8 cellular contexts compared by ENCODE assay signal in genomic region chr1:145590806-145591205, GRCh38. TPM values are rescaled to one million over a fixed set of nuclear protein-coding genes. Genes with fewer than 3 reads are reported as not detected.
DNase-seq lines count a peak whose midpoint lies in the region; ATAC-seq, FAIRE-seq and TF ChIP-seq lines count a peak whose summit lies in the region.
"Not testable (repeated sequence)": the region's sequence is repeated elsewhere in the genome, so short reads cannot be mapped to it uniquely, and the experiment has no call there.

No MANE protein-coding gene starts in this region.

- not testable (repeated sequence) for H2AFZ ChIP-seq in smooth muscle cell (ENCODE audit: low read depth)

- H3K27me3 Mint-ChIP-seq in activated naive CD8-positive, alpha-beta T cell treated with anti-CD3 and anti-CD28 coated beads, Interleukin-2, amount 50 U/mL, for 24 hours = not testable (repeated sequence)

- H3K4me1 Mint-ChIP-seq in activated naive CD8-positive, alpha-beta T cell treated with anti-CD3 and anti-CD28 coated beads, Interleukin-2, amount 50 U/mL, for 24 hours = peaks cover 11% of the 10 kb centered on the region

- H4K20me1 ChIP-seq in smooth muscle cell (ENCODE audit: low read depth) = not testable (repeated sequence)

- not testable (repeated sequence) for H3K4me3 ChIP-seq in A549, smooth muscle cell

- WGBS in A549 (ENCODE audit: missing lambda C conversion rate) = 12% methylated on average over 5 of the region's 7 CpGs
- 25% methylated on average over 7 of the region's 7 CpGs for WGBS in smooth muscle cell (ENCODE audit: low lambda C conversion rate)

- intact Hi-C loops in head of caudate nucleus (cut with DNase I) = not testable (repeated sequence)

- not testable (repeated sequence) for TF ChIP-seq POLR2A in A549 (IDR thresholded peaks at IDR 0.05; ENCODE audit: low read length)

- not testable (repeated sequence) for ATAC-seq in A549; activated naive CD8-positive, alpha-beta T cell treated with anti-CD3 and anti-CD28 coated beads, Interleukin-2, amount 50 U/mL, for 24 hours

- not testable (repeated sequence) for H3K36me3 Mint-ChIP-seq in activated naive CD8-positive, alpha-beta T cell treated with anti-CD3 and anti-CD28 coated beads, Interleukin-2, amount 50 U/mL, for 24 hours (ENCODE audit: low read depth)

- not testable (repeated sequence) for FAIRE-seq in A549 (lab: Jason Lieb, UNC)

- TF ChIP-seq RAD21 in A549 (conservative IDR thresholded peaks at IDR 0.05 in 1 of 2, IDR thresholded peaks at IDR 0.05 in 1 of 2) = 0 out of 5 replicates have a peak, but pooled peaks of 1 of the 2 experiments have one; percentile 4
- TF ChIP-seq RAD21 in Ishikawa (IDR thresholded peaks at IDR 0.05; ENCODE audit: low read depth) = peak; percentile 26; the same call in 1 of the 2 replicates

- H3K4me2 ChIP-seq in A549, smooth muscle cell: not testable (repeated sequence)

- not testable (repeated sequence) for DNase-seq in A549 (ENCODE audit: low read depth in 1 of 2, low spot score in 1 of 2); smooth muscle cell (lab: John Stamatoyannopoulos, UW; ENCODE audit: unreplicated experiment)
- peak; percentile 7 for DNase-seq in activated CD4-positive, alpha-beta T cell treated with anti-CD3 and anti-CD28 coated beads for 1 hour
- DNase-seq in activated T-cell treated with anti-CD3 and anti-CD28 coated beads for 24 hours (ENCODE audit: low read depth) (peak; percentile 30), head of caudate nucleus (peak in 26 of 42 donors; percentile 6 to 70 (median 33))
- peak; percentile 62 for DNase-seq in activated naive CD8-positive, alpha-beta T cell treated with anti-CD3 and anti-CD28 coated beads, Interleukin-2, amount 50 U/mL, for 24 hours
- peak; percentile 8 for DNase-seq in stimulated activated CD8-positive, alpha-beta memory T cell treated with anti-CD3 and anti-CD28 coated beads, Interleukin-15, amount 100 ng/mL, for 24 hours (ENCODE audit: low read depth)

- TF ChIP-seq EP300 in A549 (IDR thresholded peaks at IDR 0.05); Ishikawa (IDR thresholded peaks at IDR 0.05; ENCODE audit: borderline replicate concordance): not testable (repeated sequence)

- H3K9ac ChIP-seq in smooth muscle cell (ENCODE audit: low read depth) = not testable (repeated sequence)

- POLR2A ChIA-PET in A549 (lab: Yijun Ruan, JAX) = not testable (repeated sequence)

- not testable (repeated sequence) for H3K4me1 ChIP-seq in A549; smooth muscle cell (ENCODE audit: low read depth)

- H3K27me3 ChIP-seq in smooth muscle cell (ENCODE audit: low read depth) = not testable (repeated sequence)

- not testable (repeated sequence) for H3K79me2 ChIP-seq in smooth muscle cell (ENCODE audit: low read depth)

- CTCF ChIA-PET in A549 (lab: Yijun Ruan, JAX) = not testable (repeated sequence)

- H3K27ac ChIP-seq in A549; smooth muscle cell (ENCODE audit: low read depth): not testable (repeated sequence)

- H3K9me3 ChIP-seq in A549; smooth muscle cell (replicated peaks; ENCODE audit: low read depth): not testable (repeated sequence)

- H3K27ac Mint-ChIP-seq in activated naive CD8-positive, alpha-beta T cell treated with anti-CD3 and anti-CD28 coated beads, Interleukin-2, amount 50 U/mL, for 24 hours = not testable (repeated sequence)

- 0 out of 3 replicates have a peak, but pooled peaks have one; percentile 6 for TF ChIP-seq CTCF in A549 (IDR thresholded peaks at IDR 0.05)
- TF ChIP-seq CTCF in smooth muscle cell (IDR thresholded peaks at IDR 0.05; ENCODE audit: borderline replicate concordance, insufficient read depth, poor library complexity, severe bottlenecking) = peak; percentile 43

- H3K9me3 Mint-ChIP-seq in activated naive CD8-positive, alpha-beta T cell treated with anti-CD3 and anti-CD28 coated beads, Interleukin-2, amount 50 U/mL, for 24 hours = not testable (repeated sequence)

- H3F3A ChIP-seq in smooth muscle cell (ENCODE audit: low read depth) = not testable (repeated sequence)

- not testable (repeated sequence) for H3K36me3 ChIP-seq in smooth muscle cell (ENCODE audit: low read depth)

- not testable (repeated sequence) for H3K4me3 Mint-ChIP-seq in activated naive CD8-positive, alpha-beta T cell treated with anti-CD3 and anti-CD28 coated beads, Interleukin-2, amount 50 U/mL, for 24 hours

RNA-seq across cellular contexts. Expression of gene GPR89A, which starts 17.0 kb away (rescaled TPM):
- 33.8 and 36.6 TPM in 2 replicates for polyA plus RNA-seq in A549 (2011; rRNA removed)
- polyA plus RNA-seq in A549 (2012; cell fraction: cytosol; rRNA removed) = 7.6 and 8.6 TPM in 2 replicates
- polyA plus RNA-seq in A549 (2012; cell fraction: nucleus; rRNA removed) = 10.4 and 17.8 TPM in 2 replicates
- polyA plus RNA-seq in A549 (2017; fragmentation: RNase III; extraction: RNeasy Plus Mini Kit Qiagen cat#74134 plus additional on column Dnase treatment) = 15.2 to 16.7 TPM (median 16.5 TPM) in 3 replicates
- polyA minus RNA-seq in A549 (2011; rRNA and poly(A)+ RNA removed) = 24.4 and 25.4 TPM in 2 replicates
- total RNA-seq in smooth muscle cell = 30.0 and 41.0 TPM in 2 replicates
- 18.4 and 27.9 TPM in 2 replicates for polyA plus RNA-seq in smooth muscle cell
